ENCODE assay signal across 8 cellular contexts in the genomic region with DNA sequence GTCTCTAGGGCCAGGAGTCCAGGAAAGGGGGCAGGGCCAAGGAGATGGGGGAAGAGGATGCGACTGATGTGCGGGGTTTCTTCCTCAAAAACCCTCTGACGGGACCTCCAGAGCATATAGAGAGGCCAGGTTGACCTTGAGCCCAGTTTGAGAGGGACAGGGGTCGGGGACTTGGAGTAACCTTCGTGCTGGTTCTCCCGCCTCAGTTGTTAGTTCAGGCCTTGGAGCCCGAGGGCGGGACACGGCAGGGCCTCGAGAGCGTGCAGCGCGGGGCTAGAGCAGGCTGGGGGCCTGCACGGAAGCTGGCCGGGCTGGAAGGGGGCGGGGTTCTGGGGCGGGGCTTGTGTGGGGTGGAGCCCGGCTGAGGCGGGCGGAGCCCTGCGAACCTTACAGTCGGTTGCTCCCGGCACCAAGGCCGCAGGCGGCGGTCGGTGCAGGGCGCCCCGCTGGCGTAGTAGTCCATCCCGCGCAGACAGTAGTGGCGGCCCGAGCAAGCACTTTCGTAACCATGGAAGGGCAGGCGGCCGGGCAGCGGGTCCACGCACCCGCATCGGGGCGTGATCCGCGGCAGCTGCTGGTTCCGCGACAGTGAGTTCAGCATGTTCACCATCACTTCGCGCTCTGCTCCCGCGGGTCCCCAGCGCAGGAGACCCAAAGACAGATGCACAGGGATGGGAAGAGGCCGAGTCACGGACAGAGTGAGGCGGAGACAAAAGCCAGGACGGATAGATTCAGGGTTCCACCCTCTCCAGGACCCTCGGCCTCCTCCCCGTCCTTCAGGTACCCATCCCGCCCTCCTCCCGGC.
DNase-seq lines count a peak whose midpoint lies in the region; ATAC-seq and TF ChIP-seq lines count a peak whose summit lies in the region.

No MANE protein-coding gene starts in this region.

- no peak overlapping the region for H3K27ac Mint-ChIP-seq in nephron progenitor cell
- no peak overlapping the region for H3K27ac Mint-ChIP-seq in stimulated activated naive CD8-positive, alpha-beta T cell treated with anti-CD3 and anti-CD28 coated beads, Interleukin-15, Interleukin-2, amounts not matched to agents 100 ng/mL and 50 ng/mL, for 24 hours

- TF ChIP-seq POLR2A in GM15510 (IDR thresholded peaks at IDR 0.05; ENCODE audit: borderline replicate concordance, extremely low read depth, insufficient read length) (peak; percentile 35), Raji (IDR thresholded peaks at IDR 0.05; ENCODE audit: insufficient read depth, low read depth, low read length) (peak; percentile 45; the same call in 1 of the 2 replicates)

- ATAC-seq in HG02938 (IDR thresholded peaks at IDR 0.05; ENCODE audit: unreplicated experiment), result no peak

- peak; percentile 80 for DNase-seq in HuH-7 (ENCODE audit: low spot score)
- peak; percentile 72 for DNase-seq in activated gamma-delta T cell treated with Interleukin-2 at 50 U/mL for 16 hours
- DNase-seq in foreskin fibroblast, result peak; percentile 71 to 86
- DNase-seq in nephron progenitor cell, result peak; percentile 83

- H3K4me3 Mint-ChIP-seq in nephron progenitor cell, result peak overlapping the region; percentile 84
- peak overlapping the region; percentile 80 for H3K4me3 Mint-ChIP-seq in stimulated activated naive CD8-positive, alpha-beta T cell treated with anti-CD3 and anti-CD28 coated beads, Interleukin-15, Interleukin-2, amounts not matched to agents 100 ng/mL and 50 ng/mL, for 24 hours

- peak overlapping the region; percentile 43 to 50 for H3K4me3 ChIP-seq in foreskin fibroblast (ENCODE audit: low read depth in 1 of 2, low read length in 2 of 2)

- TF ChIP-seq CTCF in foreskin fibroblast (IDR thresholded peaks at IDR 0.05; ENCODE audit: low read depth, low read length) (no peak), nephron progenitor cell (IDR thresholded peaks at IDR 0.05) (no peak)

- H3K9me3 Mint-ChIP-seq in nephron progenitor cell, result no peaks in the 10 kb centered on the region
- no peaks in the 10 kb centered on the region for H3K9me3 Mint-ChIP-seq in stimulated activated naive CD8-positive, alpha-beta T cell treated with anti-CD3 and anti-CD28 coated beads, Interleukin-15, Interleukin-2, amounts not matched to agents 100 ng/mL and 50 ng/mL, for 24 hours

- no peaks in the 10 kb centered on the region for H3K36me3 Mint-ChIP-seq in nephron progenitor cell (ENCODE audit: low read depth)
- H3K36me3 Mint-ChIP-seq in stimulated activated naive CD8-positive, alpha-beta T cell treated with anti-CD3 and anti-CD28 coated beads, Interleukin-15, Interleukin-2, amounts not matched to agents 100 ng/mL and 50 ng/mL, for 24 hours (ENCODE audit: low read depth), result no peaks in the 10 kb centered on the region

- H3K27me3 Mint-ChIP-seq in nephron progenitor cell (ENCODE audit: low read depth, poor library complexity), result peaks cover 93% of the 10 kb centered on the region
- no peaks in the 10 kb centered on the region for H3K27me3 Mint-ChIP-seq in stimulated activated naive CD8-positive, alpha-beta T cell treated with anti-CD3 and anti-CD28 coated beads, Interleukin-15, Interleukin-2, amounts not matched to agents 100 ng/mL and 50 ng/mL, for 24 hours

- H3K4me1 Mint-ChIP-seq in nephron progenitor cell, result peaks cover 34% of the 10 kb centered on the region
- H3K4me1 Mint-ChIP-seq in stimulated activated naive CD8-positive, alpha-beta T cell treated with anti-CD3 and anti-CD28 coated beads, Interleukin-15, Interleukin-2, amounts not matched to agents 100 ng/mL and 50 ng/mL, for 24 hours (ENCODE audit: low read depth), result peaks cover 38% of the 10 kb centered on the region
